ENCODE assay signal across 1 cellular context in genomic region chr19:33261511-33262192, GRCh38.
TF ChIP-seq lines count a peak whose summit lies in the region.

No MANE protein-coding gene starts in this region.

TF ChIP-seq in GM12878, 131 proteins besides CTCF, POLR2A, EP300 and RAD21 (continued from another document):
- TF ChIP-seq ZBTB33 (IDR thresholded peaks at IDR 0.05) (no peak), HSF1 (IDR thresholded peaks at IDR 0.05; ENCODE audit: low read depth, low read length) (no peak)
TF ChIP-seq in GM12878: peak in this region for 0.
